ENCODE assay signal across 1 cellular context in the genomic region with DNA sequence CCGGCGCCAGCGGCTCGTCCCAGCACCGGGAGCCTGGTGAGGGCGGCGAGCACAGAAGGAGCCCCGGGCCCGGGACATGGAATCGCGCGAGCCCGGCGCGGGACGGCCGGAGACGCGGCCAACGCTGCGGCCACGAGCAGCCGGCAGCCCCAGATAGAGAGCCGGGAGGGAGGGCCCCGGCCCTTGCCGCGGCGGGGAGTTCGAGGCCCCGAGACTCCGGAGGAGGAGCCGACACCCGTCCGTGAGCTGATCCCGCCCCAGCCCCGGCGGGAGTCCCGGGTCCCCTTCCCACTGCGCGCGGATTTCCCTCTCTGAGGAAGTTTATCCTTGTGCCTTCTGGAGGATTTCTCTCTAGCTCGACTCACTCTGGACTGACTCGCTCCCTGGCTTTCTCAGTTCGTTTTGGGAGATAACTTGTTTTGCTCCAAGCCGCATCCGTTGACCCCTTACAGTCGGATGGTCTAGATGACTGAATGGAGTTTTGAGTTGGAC.
TF ChIP-seq lines count a peak whose summit lies in the region.

No MANE protein-coding gene starts in this region.

TF ChIP-seq in HepG2, 621 proteins besides CTCF, POLR2A, EP300 and RAD21 (continued from another document and continues in another):
- TF ChIP-seq DMTF1 (CRISPR knock-in tag; IDR thresholded peaks at IDR 0.05): no peak
- TF ChIP-seq, protein P1, sequence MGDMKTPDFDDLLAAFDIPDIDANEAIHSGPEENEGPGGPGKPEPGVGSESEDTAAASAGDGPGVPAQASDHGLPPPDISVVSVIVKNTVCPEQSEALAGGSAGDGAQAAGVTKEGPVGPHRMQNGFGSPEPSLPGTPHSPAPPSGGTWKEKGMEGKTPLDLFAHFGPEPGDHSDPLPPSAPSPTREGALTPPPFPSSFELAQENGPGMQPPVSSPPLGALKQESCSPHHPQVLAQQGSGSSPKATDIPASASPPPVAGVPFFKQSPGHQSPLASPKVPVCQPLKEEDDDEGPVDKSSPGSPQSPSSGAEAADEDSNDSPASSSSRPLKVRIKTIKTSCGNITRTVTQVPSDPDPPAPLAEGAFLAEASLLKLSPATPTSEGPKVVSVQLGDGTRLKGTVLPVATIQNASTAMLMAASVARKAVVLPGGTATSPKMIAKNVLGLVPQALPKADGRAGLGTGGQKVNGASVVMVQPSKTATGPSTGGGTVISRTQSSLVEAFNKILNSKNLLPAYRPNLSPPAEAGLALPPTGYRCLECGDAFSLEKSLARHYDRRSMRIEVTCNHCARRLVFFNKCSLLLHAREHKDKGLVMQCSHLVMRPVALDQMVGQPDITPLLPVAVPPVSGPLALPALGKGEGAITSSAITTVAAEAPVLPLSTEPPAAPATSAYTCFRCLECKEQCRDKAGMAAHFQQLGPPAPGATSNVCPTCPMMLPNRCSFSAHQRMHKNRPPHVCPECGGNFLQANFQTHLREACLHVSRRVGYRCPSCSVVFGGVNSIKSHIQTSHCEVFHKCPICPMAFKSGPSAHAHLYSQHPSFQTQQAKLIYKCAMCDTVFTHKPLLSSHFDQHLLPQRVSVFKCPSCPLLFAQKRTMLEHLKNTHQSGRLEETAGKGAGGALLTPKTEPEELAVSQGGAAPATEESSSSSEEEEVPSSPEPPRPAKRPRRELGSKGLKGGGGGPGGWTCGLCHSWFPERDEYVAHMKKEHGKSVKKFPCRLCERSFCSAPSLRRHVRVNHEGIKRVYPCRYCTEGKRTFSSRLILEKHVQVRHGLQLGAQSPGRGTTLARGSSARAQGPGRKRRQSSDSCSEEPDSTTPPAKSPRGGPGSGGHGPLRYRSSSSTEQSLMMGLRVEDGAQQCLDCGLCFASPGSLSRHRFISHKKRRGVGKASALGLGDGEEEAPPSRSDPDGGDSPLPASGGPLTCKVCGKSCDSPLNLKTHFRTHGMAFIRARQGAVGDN (CRISPR knock-in tag; IDR thresholded peaks at IDR 0.05): peak; percentile 7; the same call in 1 of the 2 replicates
- 0 out of 2 replicates have a peak, but pooled peaks have one; percentile 11 for TF ChIP-seq POGZ (CRISPR knock-in tag; IDR thresholded peaks at IDR 0.05)
- peak; percentile 33; the same call in 1 of the 2 replicates for TF ChIP-seq ARID4A (CRISPR knock-in tag; IDR thresholded peaks at IDR 0.05; ENCODE audit: borderline replicate concordance)
- no peak for TF ChIP-seq ZNF703 (CRISPR knock-in tag; IDR thresholded peaks at IDR 0.05; ENCODE audit: borderline replicate concordance)
- TF ChIP-seq, protein P2, sequence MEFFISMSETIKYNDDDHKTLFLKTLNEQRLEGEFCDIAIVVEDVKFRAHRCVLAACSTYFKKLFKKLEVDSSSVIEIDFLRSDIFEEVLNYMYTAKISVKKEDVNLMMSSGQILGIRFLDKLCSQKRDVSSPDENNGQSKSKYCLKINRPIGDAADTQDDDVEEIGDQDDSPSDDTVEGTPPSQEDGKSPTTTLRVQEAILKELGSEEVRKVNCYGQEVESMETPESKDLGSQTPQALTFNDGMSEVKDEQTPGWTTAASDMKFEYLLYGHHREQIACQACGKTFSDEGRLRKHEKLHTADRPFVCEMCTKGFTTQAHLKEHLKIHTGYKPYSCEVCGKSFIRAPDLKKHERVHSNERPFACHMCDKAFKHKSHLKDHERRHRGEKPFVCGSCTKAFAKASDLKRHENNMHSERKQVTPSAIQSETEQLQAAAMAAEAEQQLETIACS (CRISPR knock-in tag; IDR thresholded peaks at IDR 0.05): no peak; the same call in 1 of the 2 replicates
- TF ChIP-seq, protein P3, sequence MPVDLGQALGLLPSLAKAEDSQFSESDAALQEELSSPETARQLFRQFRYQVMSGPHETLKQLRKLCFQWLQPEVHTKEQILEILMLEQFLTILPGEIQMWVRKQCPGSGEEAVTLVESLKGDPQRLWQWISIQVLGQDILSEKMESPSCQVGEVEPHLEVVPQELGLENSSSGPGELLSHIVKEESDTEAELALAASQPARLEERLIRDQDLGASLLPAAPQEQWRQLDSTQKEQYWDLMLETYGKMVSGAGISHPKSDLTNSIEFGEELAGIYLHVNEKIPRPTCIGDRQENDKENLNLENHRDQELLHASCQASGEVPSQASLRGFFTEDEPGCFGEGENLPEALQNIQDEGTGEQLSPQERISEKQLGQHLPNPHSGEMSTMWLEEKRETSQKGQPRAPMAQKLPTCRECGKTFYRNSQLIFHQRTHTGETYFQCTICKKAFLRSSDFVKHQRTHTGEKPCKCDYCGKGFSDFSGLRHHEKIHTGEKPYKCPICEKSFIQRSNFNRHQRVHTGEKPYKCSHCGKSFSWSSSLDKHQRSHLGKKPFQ (CRISPR knock-in tag; IDR thresholded peaks at IDR 0.05; ENCODE audit: insufficient replicate concordance): peak; percentile 7
- TF ChIP-seq LRRFIP1 (CRISPR knock-in tag; conservative IDR thresholded peaks at IDR 0.05): no peak
- TF ChIP-seq ZFY (CRISPR knock-in tag; IDR thresholded peaks at IDR 0.05): peak; percentile 85
- no peak for TF ChIP-seq MIXL1 (CRISPR knock-in tag; IDR thresholded peaks at IDR 0.05)
- TF ChIP-seq MXD4 (CRISPR knock-in tag; IDR thresholded peaks at IDR 0.05): 0 out of 2 replicates have a peak, but pooled peaks have one; percentile 3
- TF ChIP-seq ZNF441 (CRISPR knock-in tag; IDR thresholded peaks at IDR 0.05; ENCODE audit: borderline replicate concordance): no peak
- TF ChIP-seq ARHGAP35 (CRISPR knock-in tag; IDR thresholded peaks at IDR 0.05; ENCODE audit: borderline replicate concordance): no peak
- TF ChIP-seq, protein P4, sequence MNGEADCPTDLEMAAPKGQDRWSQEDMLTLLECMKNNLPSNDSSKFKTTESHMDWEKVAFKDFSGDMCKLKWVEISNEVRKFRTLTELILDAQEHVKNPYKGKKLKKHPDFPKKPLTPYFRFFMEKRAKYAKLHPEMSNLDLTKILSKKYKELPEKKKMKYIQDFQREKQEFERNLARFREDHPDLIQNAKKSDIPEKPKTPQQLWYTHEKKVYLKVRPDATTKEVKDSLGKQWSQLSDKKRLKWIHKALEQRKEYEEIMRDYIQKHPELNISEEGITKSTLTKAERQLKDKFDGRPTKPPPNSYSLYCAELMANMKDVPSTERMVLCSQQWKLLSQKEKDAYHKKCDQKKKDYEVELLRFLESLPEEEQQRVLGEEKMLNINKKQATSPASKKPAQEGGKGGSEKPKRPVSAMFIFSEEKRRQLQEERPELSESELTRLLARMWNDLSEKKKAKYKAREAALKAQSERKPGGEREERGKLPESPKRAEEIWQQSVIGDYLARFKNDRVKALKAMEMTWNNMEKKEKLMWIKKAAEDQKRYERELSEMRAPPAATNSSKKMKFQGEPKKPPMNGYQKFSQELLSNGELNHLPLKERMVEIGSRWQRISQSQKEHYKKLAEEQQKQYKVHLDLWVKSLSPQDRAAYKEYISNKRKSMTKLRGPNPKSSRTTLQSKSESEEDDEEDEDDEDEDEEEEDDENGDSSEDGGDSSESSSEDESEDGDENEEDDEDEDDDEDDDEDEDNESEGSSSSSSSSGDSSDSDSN (CRISPR knock-in tag; IDR thresholded peaks at IDR 0.05): peak; percentile 71; the same call in 1 of the 2 replicates
- TF ChIP-seq MBNL3 (CRISPR knock-in tag; conservative IDR thresholded peaks at IDR 0.05): no peak
- no peak for TF ChIP-seq FOXP1 (IDR thresholded peaks at IDR 0.05)
- no peak for TF ChIP-seq FOXP1 (CRISPR knock-in tag; IDR thresholded peaks at IDR 0.05)
- 0 out of 2 replicates have a peak, but pooled peaks have one; percentile 3 for TF ChIP-seq SAP130 (CRISPR knock-in tag; IDR thresholded peaks at IDR 0.05; ENCODE audit: low read depth)
- TF ChIP-seq CERS6 (CRISPR knock-in tag; IDR thresholded peaks at IDR 0.05): no peak
- TF ChIP-seq, protein P5, sequence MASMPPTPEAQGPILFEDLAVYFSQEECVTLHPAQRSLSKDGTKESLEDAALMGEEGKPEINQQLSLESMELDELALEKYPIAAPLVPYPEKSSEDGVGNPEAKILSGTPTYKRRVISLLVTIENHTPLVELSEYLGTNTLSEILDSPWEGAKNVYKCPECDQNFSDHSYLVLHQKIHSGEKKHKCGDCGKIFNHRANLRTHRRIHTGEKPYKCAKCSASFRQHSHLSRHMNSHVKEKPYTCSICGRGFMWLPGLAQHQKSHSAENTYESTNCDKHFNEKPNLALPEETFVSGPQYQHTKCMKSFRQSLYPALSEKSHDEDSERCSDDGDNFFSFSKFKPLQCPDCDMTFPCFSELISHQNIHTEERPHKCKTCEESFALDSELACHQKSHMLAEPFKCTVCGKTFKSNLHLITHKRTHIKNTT (CRISPR knock-in tag; IDR thresholded peaks at IDR 0.05): no peak
- no peak for TF ChIP-seq U2AF2 (IDR thresholded peaks at IDR 0.05; ENCODE audit: low read depth, low read length)
- no peak for TF ChIP-seq ERF (CRISPR knock-in tag; IDR thresholded peaks at IDR 0.05)
- TF ChIP-seq ZNF569 (CRISPR knock-in tag; IDR thresholded peaks at IDR 0.05; ENCODE audit: borderline replicate concordance): no peak
